9 cellular contexts compared by ENCODE assay signal in genomic region chr11:12179521-12179920, GRCh38.
DNase-seq lines count a peak whose midpoint lies in the region; ATAC-seq and TF ChIP-seq lines count a peak whose summit lies in the region.
"Had no signal": no experiment of that assay in that cellular context is flagged by ENCODE, and none has a peak within 500 bp of the region (broad histone marks: within the 10 kb centered on the region; RNA-seq: fewer than 3 reads in every experiment).

No MANE protein-coding gene starts in this region.

- H3K18ac ChIP-seq in trophoblast cell (ENCODE audit: low read length): peak overlapping the region; percentile 77

- H3K27me3 ChIP-seq in trophoblast cell (ENCODE audit: insufficient read depth, low read length) (no peaks in the 10 kb centered on the region), HAP-1 (ENCODE audit: low read depth) (no peaks in the 10 kb centered on the region)

- peaks cover 32 to 48% of the 10 kb centered on the region in 2 donors for H3K4me1 Mint-ChIP-seq in natural killer cell treated with Interleukin-12 subunit alpha and Interleukin-12 subunit beta and Interleukin-15 and Interleukin-18, amount 100 ng/mL, for 72 hours (ENCODE audit: low read depth in 2 of 2)

- H3K27ac ChIP-seq in trophoblast cell (ENCODE audit: low read depth, low read length): no peak overlapping the region

- H3K27ac Mint-ChIP-seq in natural killer cell treated with Interleukin-12 subunit alpha and Interleukin-12 subunit beta and Interleukin-15 and Interleukin-18, amount 100 ng/mL, for 72 hours: peak overlapping the region in 1 of 2 donors; percentile 14

- no peak for ATAC-seq in natural killer cell treated with Interleukin-12 subunit alpha and Interleukin-12 subunit beta and Interleukin-15 and Interleukin-18, amount 100 ng/mL, for 72 hours
- ATAC-seq in esophagus mucosa (no peak), HG02870 (IDR thresholded peaks at IDR 0.05; ENCODE audit: unreplicated experiment) (no peak)

- H3K14ac ChIP-seq in trophoblast cell (ENCODE audit: low read length): peak overlapping the region; percentile 8

- H3K4me1 ChIP-seq in trophoblast cell (ENCODE audit: control insufficient read depth in 1 of 2, insufficient read depth in 2 of 2, low read length in 2 of 2) (peaks cover 16% of the 10 kb centered on the region in 2 experiments), HAP-1 (peaks cover 3% of the 10 kb centered on the region)

- H3K36me3 ChIP-seq in trophoblast cell (ENCODE audit: control insufficient read depth in 1 of 2, insufficient read depth in 2 of 2, low read length in 2 of 2): peaks cover 0 to 6% of the 10 kb centered on the region in 2 experiments
- no peaks in the 10 kb centered on the region for H3K36me3 ChIP-seq in HAP-1 (replicated peaks)

- in situ Hi-C loops in G401 (cut with HindIII; ENCODE audit: low sequenced_read_pairs) (no loop called here), HAP-1 (cut with MboI; ENCODE audit: low sequenced_read_pairs) (no loop called here)

- DNase-seq in G401 (ENCODE audit: low spot score) (peak; percentile 39), NCI-H510A (lab: John Stamatoyannopoulos, UW) (peak; percentile 59), erythroblast (lab: John Stamatoyannopoulos, UW) (peak; percentile 33 to 38), trophoblast cell (no peak), HAP-1 (ENCODE audit: low spot score in 2 of 2) (no peak)
- DNase-seq in natural killer cell treated with Interleukin-12 subunit alpha and Interleukin-12 subunit beta and Interleukin-15 and Interleukin-18, amount 100 ng/mL, for 72 hours (ENCODE audit: low spot score): no peak
- DNase-seq: hippocampal formation had no signal

- peaks cover 34% of the 10 kb centered on the region for H3K79me1 ChIP-seq in trophoblast cell (ENCODE audit: low read length)

- H3K9me3 Mint-ChIP-seq in natural killer cell treated with Interleukin-12 subunit alpha and Interleukin-12 subunit beta and Interleukin-15 and Interleukin-18, amount 100 ng/mL, for 72 hours: no peaks in the 10 kb centered on the region

- peak overlapping the region; percentile 12 for H2BK5ac ChIP-seq in trophoblast cell (ENCODE audit: low read depth, low read length, poor library complexity)

- no peak for TF ChIP-seq POLR2A in erythroblast (IDR thresholded peaks at IDR 0.05; ENCODE audit: low read length)

- no peak overlapping the region for H3K4me3 Mint-ChIP-seq in natural killer cell treated with Interleukin-12 subunit alpha and Interleukin-12 subunit beta and Interleukin-15 and Interleukin-18, amount 100 ng/mL, for 72 hours

- peaks cover 8% of the 10 kb centered on the region for H3K79me2 ChIP-seq in trophoblast cell (ENCODE audit: control insufficient read depth, insufficient read depth, low read length, poor library complexity)

- no peak overlapping the region for H3K4me3 ChIP-seq in trophoblast cell (ENCODE audit: low read depth, low read length)
- H3K4me3 ChIP-seq in HAP-1: no peak overlapping the region

- no peak overlapping the region for H3K9ac ChIP-seq in trophoblast cell (ENCODE audit: low read length)

- peaks cover 0 to 3% of the 10 kb centered on the region in 2 donors for H3K27me3 Mint-ChIP-seq in natural killer cell treated with Interleukin-12 subunit alpha and Interleukin-12 subunit beta and Interleukin-15 and Interleukin-18, amount 100 ng/mL, for 72 hours

- no peak overlapping the region for H2AFZ ChIP-seq in trophoblast cell (ENCODE audit: insufficient read depth, low read length, poor library complexity)

- H3K36me3 Mint-ChIP-seq in natural killer cell treated with Interleukin-12 subunit alpha and Interleukin-12 subunit beta and Interleukin-15 and Interleukin-18, amount 100 ng/mL, for 72 hours: no peaks in the 10 kb centered on the region

- no peak overlapping the region for H3K23ac ChIP-seq in trophoblast cell (ENCODE audit: low read length)

- H4K8ac ChIP-seq in trophoblast cell (ENCODE audit: low read depth, low read length): peak overlapping the region; percentile 41

- H2BK12ac ChIP-seq in trophoblast cell (ENCODE audit: low read length): peak overlapping the region; percentile 74

- peak overlapping the region; percentile 60 for H2AK5ac ChIP-seq in trophoblast cell (ENCODE audit: low read length)

- H3K4ac ChIP-seq in trophoblast cell (ENCODE audit: low read depth, low read length): no peak overlapping the region

- H4K91ac ChIP-seq in trophoblast cell (ENCODE audit: low read depth, low read length): peak overlapping the region; percentile 85

- WGBS in trophoblast cell (ENCODE audit: extremely low coverage, insufficient coverage, insufficient read length): no CpG with 5 or more reads among the region's 4 CpGs

- no peak overlapping the region for H3K4me2 ChIP-seq in trophoblast cell (ENCODE audit: low read length)

- H3K9me3 ChIP-seq in trophoblast cell (ENCODE audit: insufficient read depth, low read depth, low read length) (no peaks in the 10 kb centered on the region), HAP-1 (no peaks in the 10 kb centered on the region)

- peak overlapping the region; percentile 39 for H4K12ac ChIP-seq in trophoblast cell (ENCODE audit: low read depth, low read length)

- H2BK120ac ChIP-seq in trophoblast cell (ENCODE audit: insufficient read depth, low read length, poor library complexity): peak overlapping the region; percentile 20

Comparison
In these comparisons a context has a peak if more than half of its experiments do, and no peak if none do; other contexts are left out.
1. DNase-seq: peak in G401 (single experiment), NCI-H510A (single experiment) and erythroblast (2 of 2); none in trophoblast cell (0 of 2), natural killer cell treated with Interleukin-12 subunit alpha and Interleukin-12 subunit beta and Interleukin-15 and Interleukin-18, amount 100 ng/mL, for 72 hours (single experiment) and HAP-1 (0 of 2).